32 cellular contexts compared by ENCODE assay signal in genomic region chr4:19259920-19260319, GRCh38.
"Had no signal": no experiment of that assay in that cellular context is flagged by ENCODE, and none has a peak within 500 bp of the region (broad histone marks: within the 10 kb centered on the region; RNA-seq: fewer than 3 reads in every experiment).

No MANE protein-coding gene starts in this region.

- H3K27me3 ChIP-seq: ascending aorta, MG63, Peyer's patch, SJSA1 had no signal

- H3K36me3 Mint-ChIP-seq: activated naive CD4-positive, alpha-beta T cell treated with anti-CD3 and anti-CD28 coated beads, Interleukin-2, amount 50 U/mL, for 24 hours; activated naive CD8-positive, alpha-beta T cell treated with anti-CD3 and anti-CD28 coated beads, Interleukin-2, amount 10 ng/mL, durations not matched to agents 7 days and 5 days; IgD-negative memory B cell had no signal

- H3K4me3 Mint-ChIP-seq: activated CD4-positive, alpha-beta T cell treated with anti-CD3 and anti-CD28 coated beads, Interleukin-2, amount 10 ng/mL, durations not matched to agents 24 days and 14 days; activated CD8-positive, alpha-beta T cell treated with anti-CD3 and anti-CD28 coated beads, Interleukin-2, amount 10 ng/mL, durations not matched to agents 7 days and 5 days; activated naive CD4-positive, alpha-beta T cell treated with anti-CD3 and anti-CD28 coated beads, Interleukin-2, amount 50 U/mL, for 24 hours; activated naive CD8-positive, alpha-beta T cell treated with anti-CD3 and anti-CD28 coated beads, Interleukin-2, amount 10 ng/mL, durations not matched to agents 7 days and 5 days; activated T-cell treated with anti-CD3 and anti-CD28 coated beads, Interleukin-2, amount 50 U/mL, for 24 hours; IgD-negative memory B cell; T-helper 1 cell treated with Interleukin-12 subunit alpha and Interleukin-12 subunit beta and Interleukin-4 antibody, amounts not matched to agents 30 μg/mL and 1 μg/mL, for 36 hours; T-helper 2 cell treated with Interferon-gamma antibody and Interleukin-4, amounts not matched to agents 5 μg/mL and 100 μg/mL, for 36 hours had no signal

- H3K27ac Mint-ChIP-seq: activated CD4-positive, alpha-beta T cell treated with anti-CD3 and anti-CD28 coated beads, Interleukin-2, amount 10 ng/mL, durations not matched to agents 24 days and 14 days; activated CD8-positive, alpha-beta T cell treated with anti-CD3 and anti-CD28 coated beads, Interleukin-2, amount 10 ng/mL, durations not matched to agents 7 days and 5 days; activated naive CD4-positive, alpha-beta T cell treated with anti-CD3 and anti-CD28 coated beads, Interleukin-2, amount 50 U/mL, for 24 hours; activated naive CD8-positive, alpha-beta T cell treated with anti-CD3 and anti-CD28 coated beads, Interleukin-2, amount 10 ng/mL, durations not matched to agents 7 days and 5 days; activated T-cell treated with anti-CD3 and anti-CD28 coated beads, Interleukin-2, amount 50 U/mL, for 24 hours; activated T-helper 2 cell treated with anti-CD3 and anti-CD28 coated beads, Interferon-gamma antibody, Interleukin-2, Interleukin-4, amounts not matched to agents 10 μg/mL and 5 μg/mL and 100 μg/mL, durations not matched to agents 14 hours and 24 hours and 36 hours; IgD-negative memory B cell; T-helper 1 cell treated with Interleukin-12 subunit alpha and Interleukin-12 subunit beta and Interleukin-4 antibody, amounts not matched to agents 30 μg/mL and 1 μg/mL, for 36 hours; T-helper 2 cell treated with Interferon-gamma antibody and Interleukin-4, amounts not matched to agents 5 μg/mL and 100 μg/mL, for 36 hours had no signal

- H3K27me3 Mint-ChIP-seq: activated CD4-positive, alpha-beta T cell treated with anti-CD3 and anti-CD28 coated beads, Interleukin-2, amount 10 ng/mL, durations not matched to agents 24 days and 14 days; activated naive CD4-positive, alpha-beta T cell treated with anti-CD3 and anti-CD28 coated beads, Interleukin-2, amount 50 U/mL, for 24 hours; activated naive CD8-positive, alpha-beta T cell treated with anti-CD3 and anti-CD28 coated beads, Interleukin-2, amount 10 ng/mL, durations not matched to agents 7 days and 5 days; activated T-cell treated with anti-CD3 and anti-CD28 coated beads, Interleukin-2, amount 50 U/mL, for 24 hours; IgD-negative memory B cell had no signal

- H3K9ac ChIP-seq: SK-N-SH had no signal

- H3K4me1 Mint-ChIP-seq: activated CD4-positive, alpha-beta T cell treated with anti-CD3 and anti-CD28 coated beads, Interleukin-2, amount 10 ng/mL, durations not matched to agents 24 days and 14 days; activated naive CD4-positive, alpha-beta T cell treated with anti-CD3 and anti-CD28 coated beads, Interleukin-2, amount 50 U/mL, for 24 hours; activated naive CD8-positive, alpha-beta T cell treated with anti-CD3 and anti-CD28 coated beads, Interleukin-2, amount 10 ng/mL, durations not matched to agents 7 days and 5 days had no signal

- DNase-seq: activated CD4-positive, alpha-beta T cell treated with anti-CD3 and anti-CD28 coated beads, Interleukin-2, amount 10 ng/mL, durations not matched to agents 24 days and 14 days; activated CD4-positive, alpha-beta T cell treated with anti-CD3 and anti-CD28 coated beads, Interleukin-2, amount 50 U/mL, for 48 hours; activated CD8-positive, alpha-beta T cell treated with anti-CD3 and anti-CD28 coated beads, Interleukin-2, amount 10 ng/mL, durations not matched to agents 7 days and 5 days; activated gamma-delta T cell; activated naive CD4-positive, alpha-beta T cell treated with Interleukin-2 at 50 U/mL for 16 hours; activated naive CD8-positive, alpha-beta T cell treated with anti-CD3 and anti-CD28 coated beads, Interleukin-2, amount 10 ng/mL, durations not matched to agents 7 days and 5 days; activated T-cell treated with anti-CD3 and anti-CD28 coated beads, Interleukin-2, amount 50 U/mL, for 24 hours; amygdala; caudate nucleus; Karpas-422; KBM-7; MG63; NCI-H1048; NCI-H1105 treated with DMSO at 0.1 percent for 48 hours; NCI-H1436; NCI-H1694; NCI-H2029; NCI-H226; NCI-H446 treated with DMSO at 0.1 percent for 48 hours; NCI-H524; PC-3; Peyer's patch; RPMI8226; SHP77 treated with DMSO at 0.1 percent for 48 hours; SK-N-SH had no signal

- H3K4me2 ChIP-seq: SK-N-SH had no signal

- H3K9me3 Mint-ChIP-seq: activated naive CD4-positive, alpha-beta T cell treated with anti-CD3 and anti-CD28 coated beads, Interleukin-2, amount 50 U/mL, for 24 hours had no signal

- H3K4me3 ChIP-seq: ascending aorta, MG63, Peyer's patch, SJSA1 had no signal

- H3K36me3 ChIP-seq: ascending aorta, MG63, Peyer's patch, SJSA1 had no signal

- H3K27ac ChIP-seq: ascending aorta, Peyer's patch, SJSA1 had no signal

- H3K4me1 ChIP-seq: ascending aorta, Peyer's patch, SJSA1 had no signal

- H3K9me3 ChIP-seq: MG63 had no signal

- ATAC-seq: activated CD8-positive, alpha-beta T cell treated with anti-CD3 and anti-CD28 coated beads, Interleukin-2, amount 10 ng/mL, durations not matched to agents 7 days and 5 days; PC-3 had no signal
